9 cellular contexts compared by ENCODE assay signal in the genomic region with DNA sequence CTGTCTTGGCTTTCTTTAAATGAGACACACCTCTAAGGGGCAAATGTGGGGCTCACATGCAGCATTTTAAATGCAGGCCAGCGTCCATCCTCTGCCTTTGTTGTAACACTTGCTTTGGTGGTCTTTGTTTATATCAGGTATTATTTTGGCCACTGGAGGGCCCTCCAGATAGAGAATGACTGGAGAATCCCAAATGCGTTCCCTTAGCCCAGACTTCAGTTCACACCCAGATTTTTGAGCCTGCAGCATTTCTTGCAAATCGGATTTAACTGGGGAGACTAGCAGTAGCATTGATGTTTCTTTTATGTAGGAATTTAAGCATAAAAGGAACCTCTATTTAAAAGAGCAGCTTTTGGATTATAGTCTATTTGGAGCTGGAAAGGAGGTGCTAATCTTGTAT.
DNase-seq lines count a peak whose midpoint lies in the region; FAIRE-seq and TF ChIP-seq lines count a peak whose summit lies in the region.
"Had no signal": no experiment of that assay in that cellular context is flagged by ENCODE, and none has a peak within 500 bp of the region (broad histone marks: within the 10 kb centered on the region; RNA-seq: fewer than 3 reads in every experiment).

No MANE protein-coding gene starts in this region.

- no peaks in the 10 kb centered on the region for H3K36me3 ChIP-seq in H1 (ENCODE audit: control insufficient read depth in 2 of 4, insufficient read depth in 4 of 4, low read length in 3 of 4)
- H3K36me3 ChIP-seq in osteoblast (ENCODE audit: insufficient read depth, low read length) = no peaks in the 10 kb centered on the region

- CTCF ChIA-PET in H1 (lab: Charles Lee; ENCODE audit: partially characterized antibody) = interaction anchor here (0.6 to 7.5 kb wide), 14 partner anchors 9 to 855 kb away, joined by 3 to 51 read pairs (median 5); no protein-coding TSS in a partner anchor

- H3K23ac ChIP-seq in H1 (ENCODE audit: insufficient read length) = no peak overlapping the region

- no peak overlapping the region for H2BK120ac ChIP-seq in H1 (replicated peaks; ENCODE audit: low read depth, low read length)

- H3K4me1 ChIP-seq in H1 (replicated peaks in 1 of 4; ENCODE audit: control insufficient read depth in 3 of 4, insufficient read depth in 4 of 4, low read length in 3 of 4) = peaks cover 7 to 13% (median 11%) of the 10 kb centered on the region in 4 experiments
- H3K4me1 ChIP-seq in osteoblast (ENCODE audit: insufficient read depth, low read length) = peaks cover 19% of the 10 kb centered on the region

- no peak overlapping the region for H4K8ac ChIP-seq in H1 (ENCODE audit: extremely low read depth, insufficient read depth, low read length)

- no peak for TF ChIP-seq EP300 in H1 (IDR thresholded peaks at IDR 0.05; ENCODE audit: borderline replicate concordance in 1 of 2, low read depth in 2 of 2, low read length in 2 of 2)

- H3K4me2 ChIP-seq in H1 (ENCODE audit: insufficient read depth in 1 of 2, low read depth in 2 of 2, low read length in 2 of 2) (peak overlapping the region in 1 of 2 experiments; percentile 12; a peak in 1 of 4 replicates), osteoblast (ENCODE audit: insufficient read depth, low read length) (no peak overlapping the region)

- H4K20me1 ChIP-seq in H1 (replicated peaks in 1 of 2; ENCODE audit: control insufficient read depth in 1 of 2, insufficient read depth in 2 of 2, low read length in 2 of 2) (no peaks in the 10 kb centered on the region), osteoblast (ENCODE audit: insufficient read depth, low read length) (no peaks in the 10 kb centered on the region)

- TF ChIP-seq CTCF in H1 (IDR thresholded peaks at IDR 0.05; ENCODE audit: control extremely low read depth in 1 of 3, insufficient read depth in 1 of 3, low read depth in 1 of 3, low read length in 3 of 3) (peak in 2 of 3 experiments; percentile 52 to 55; a peak in 3 of 4 replicates), osteoblast (IDR thresholded peaks at IDR 0.05; ENCODE audit: extremely low read depth, low read depth, low read length) (peak; percentile 47)

- no peak overlapping the region for H3K9ac ChIP-seq in H1 (replicated peaks in 1 of 4; ENCODE audit: extremely low read depth in 1 of 4, low read depth in 3 of 4, low read length in 3 of 4)

- TF ChIP-seq POLR2A in H1 (IDR thresholded peaks at IDR 0.05; ENCODE audit: control extremely low read depth in 1 of 2, low read depth in 2 of 2, low read length in 2 of 2) = no peak

- peak; percentile 77 to 82 for TF ChIP-seq RAD21 in H1 (IDR thresholded peaks at IDR 0.05 in 1 of 2, conservative IDR thresholded peaks at IDR 0.05 in 1 of 2; ENCODE audit: low read depth in 2 of 2, low read length in 2 of 2)

- peak; percentile 32 for FAIRE-seq in H1 (lab: Jason Lieb, UNC)
- no peak for FAIRE-seq in frontal cortex (lab: Jason Lieb, UNC)

- H3K14ac ChIP-seq in H1 (ENCODE audit: insufficient read length) = no peak overlapping the region

- H3K23me2 ChIP-seq in H1 (ENCODE audit: low read depth, low read length) = peaks cover 7% of the 10 kb centered on the region; the same call in 1 of the 2 replicates

- H2AFZ ChIP-seq in H1 (ENCODE audit: low read length) (no peak overlapping the region), osteoblast (ENCODE audit: low read length) (no peak overlapping the region)

- no peak overlapping the region for H3K27ac ChIP-seq in H1 (ENCODE audit: low read depth, low read length)
- H3K27ac ChIP-seq in osteoblast (ENCODE audit: low read depth, low read length) = no peak overlapping the region

- no peak overlapping the region for H3K4ac ChIP-seq in H1 (replicated peaks; ENCODE audit: insufficient read length, low read depth, low read length)

- H3K79me1 ChIP-seq in H1 (ENCODE audit: low read depth, low read length) = no peaks in the 10 kb centered on the region

- no peak overlapping the region for H4K91ac ChIP-seq in H1 (replicated peaks; ENCODE audit: insufficient read length, low read length)

- no peak overlapping the region for H3K56ac ChIP-seq in H1 (replicated peaks; ENCODE audit: insufficient read length, low read depth, low read length)

- DNase-seq in GM03348 (ENCODE audit: low spot score) (peak; percentile 27), NCI-H1105 (lab: John Stamatoyannopoulos, UW) (peak; percentile 9), H1 (ENCODE audit: low read depth in 1 of 2, low spot score in 2 of 2) (no peak), osteoblast (ENCODE audit: insufficient read length, low spot score, missing footprints) (peak; percentile 68), frontal cortex (ENCODE audit: low spot score in 2 of 2) (no peak), G401 (ENCODE audit: low spot score) (no peak), NCI-H146 treated with DMSO at 0.1 percent for 48 hours (lab: John Stamatoyannopoulos, UW; ENCODE audit: unreplicated experiment) (no peak)
- no peak for DNase-seq in activated effector memory CD4-positive, alpha-beta T cell treated with Interleukin-2 at 50 U/mL for 16 hours
- DNase-seq: NCI-H2029 treated with DMSO at 0.1 percent for 48 hours had no signal

- in situ Hi-C loops in G401 (cut with HindIII; ENCODE audit: low sequenced_read_pairs) = no loop called here

- no peak overlapping the region for H2BK20ac ChIP-seq in H1 (ENCODE audit: low read length)

- no peak overlapping the region for H2BK5ac ChIP-seq in H1 (ENCODE audit: low read depth, low read length)

- H3K79me2 ChIP-seq in H1 (ENCODE audit: control insufficient read depth in 1 of 2, insufficient read depth in 2 of 2, low read length in 2 of 2) = no peaks in the 10 kb centered on the region
- H3K79me2 ChIP-seq in osteoblast (ENCODE audit: insufficient read depth, low read length) = peaks cover 5% of the 10 kb centered on the region

- H2BK12ac ChIP-seq in H1 (ENCODE audit: low read depth, low read length) = no peak overlapping the region

- POLR2A ChIA-PET in H1 (lab: Charles Lee; ENCODE audit: partially characterized antibody) = interaction anchor here (0.9 kb wide), 1 partner anchor 448 kb away, joined by 3 read pairs; no protein-coding TSS in a partner anchor

- no peak overlapping the region for H2AK5ac ChIP-seq in H1 (ENCODE audit: low read depth, low read length)

- no peak overlapping the region for H2BK15ac ChIP-seq in H1 (ENCODE audit: low read length)

- H3K9me3 ChIP-seq in H1 (ENCODE audit: insufficient read depth in 2 of 2, low read depth in 1 of 2, low read length in 1 of 2) (peaks cover 7 to 9% of the 10 kb centered on the region in 2 experiments; a peak in 3 of 4 replicates), osteoblast (ENCODE audit: low read depth, low read length) (no peaks in the 10 kb centered on the region)

- no peak overlapping the region for H4K5ac ChIP-seq in H1 (ENCODE audit: insufficient read length, low read depth, low read length)

- H3K4me3 ChIP-seq in H1 (ENCODE audit: extremely low read depth in 1 of 4, insufficient read depth in 2 of 4, low read depth in 3 of 4, low read length in 4 of 4) = no peak overlapping the region
- no peak overlapping the region for H3K4me3 ChIP-seq in osteoblast (ENCODE audit: insufficient read depth, low read length)

- H3K18ac ChIP-seq in H1 (ENCODE audit: extremely low read depth, low read length) = no peak overlapping the region

- 43% methylated on average over 3 of the region's 3 CpGs; no CpG with 5 or more reads in 1 of the 2 experiments for WGBS in H1 (ENCODE audit: extremely low coverage in 1 of 2, insufficient coverage in 1 of 2, insufficient read length in 1 of 2, insufficient replicate concordance in 2 of 2, low coverage in 1 of 2, low lambda C conversion rate in 2 of 2, missing lambda C conversion rate in 1 of 2), 2 experiments

- H3K27me3 ChIP-seq in H1 (replicated peaks in 1 of 4; ENCODE audit: control insufficient read depth in 3 of 4, extremely low read depth in 1 of 4, insufficient read depth in 3 of 4, low read length in 3 of 4) (no peaks in the 10 kb centered on the region), osteoblast (ENCODE audit: insufficient read depth, low read length) (no peaks in the 10 kb centered on the region)

TF ChIP-seq in H1, 55 proteins besides CTCF, POLR2A, EP300 and RAD21:
- TF ChIP-seq RBBP5 (IDR thresholded peaks at IDR 0.05; ENCODE audit: borderline replicate concordance, low read depth, low read length) (no peak), RXRA (IDR thresholded peaks at IDR 0.05; ENCODE audit: insufficient read depth, low read depth, low read length) (no peak), BACH1 (IDR thresholded peaks at IDR 0.05; ENCODE audit: low read length) (no peak), YY1 (IDR thresholded peaks at IDR 0.05; ENCODE audit: low read depth, low read length) (no peak), CHD2 (IDR thresholded peaks at IDR 0.05; ENCODE audit: low read length) (no peak), MAFK (IDR thresholded peaks at IDR 0.05; ENCODE audit: low read depth, low read length) (no peak), HDAC6 (IDR thresholded peaks at IDR 0.05; ENCODE audit: low read depth, low read length) (no peak), POU5F1 (IDR thresholded peaks at IDR 0.05; ENCODE audit: low read depth, low read length) (no peak), CREB1 (IDR thresholded peaks at IDR 0.05) (no peak), BCL11A (IDR thresholded peaks at IDR 0.05; ENCODE audit: low read depth in 2 of 2, low read length in 2 of 2) (no peak), FOSL1 (IDR thresholded peaks at IDR 0.05; ENCODE audit: insufficient read depth, low read depth, low read length) (no peak), KDM4A (IDR thresholded peaks at IDR 0.05; ENCODE audit: low read depth, low read length, severe bottlenecking) (no peak), SUZ12 (IDR thresholded peaks at IDR 0.05; ENCODE audit: low read length) (no peak), GABPA (IDR thresholded peaks at IDR 0.05; ENCODE audit: borderline replicate concordance, insufficient read depth, low read length) (no peak), BRCA1 (IDR thresholded peaks at IDR 0.05; ENCODE audit: low read depth, low read length) (no peak), RNF2 (IDR thresholded peaks at IDR 0.05; ENCODE audit: borderline replicate concordance, low read depth, low read length, missing control alignments, poor library complexity, severe bottlenecking) (no peak)

Comparison
In these comparisons a context has a peak if more than half of its experiments do, and no peak if none do; other contexts are left out.
1. DNase-seq: peak in GM03348 (single experiment), NCI-H1105 (single experiment) and osteoblast (single experiment); none in H1 (0 of 2), frontal cortex (0 of 2), G401 (single experiment), activated effector memory CD4-positive, alpha-beta T cell treated with Interleukin-2 at 50 U/mL for 16 hours (single experiment) and NCI-H146 treated with DMSO at 0.1 percent for 48 hours (single experiment).